ENCODE assay signal across 15 cellular contexts in the genomic region with DNA sequence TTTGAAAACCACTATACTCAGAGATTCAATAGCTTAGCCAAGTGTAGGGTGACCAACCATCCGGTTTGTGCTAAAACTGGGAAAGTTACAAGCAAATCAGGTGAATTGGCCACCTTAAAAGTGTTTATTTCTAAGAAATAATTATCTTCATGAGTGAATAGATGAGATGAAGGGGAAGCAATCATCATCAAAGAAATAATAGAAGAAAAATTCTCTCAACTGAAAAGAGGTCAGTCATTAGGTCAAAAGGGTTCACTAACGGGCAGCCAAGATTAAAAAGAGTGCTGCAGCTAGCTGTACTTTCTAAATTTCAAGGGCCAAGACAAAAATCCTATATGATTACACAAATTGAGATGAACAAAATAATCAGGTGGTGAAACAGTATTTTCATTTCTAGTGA. TPM values are rescaled to one million over a fixed set of nuclear protein-coding genes. Genes with fewer than 3 reads are reported as not detected.
A peak's percentile ranks its signal among the peaks of the same experiment; 100 is the strongest.
DNase-seq lines count a peak whose midpoint lies in the region; ATAC-seq and TF ChIP-seq lines count a peak whose summit lies in the region.
"Had no signal": no experiment of that assay in that cellular context is flagged by ENCODE, and none has a peak within 500 bp of the region (broad histone marks: within the 10 kb centered on the region; RNA-seq: fewer than 3 reads in every experiment).

No MANE protein-coding gene starts in this region.

- CTCF ChIA-PET in CD8-positive, alpha-beta T cell (lab: Charles Lee), result no interaction called here
- CTCF ChIA-PET in activated CD8-positive, alpha-beta T cell treated with anti-CD3 and anti-CD28 coated beads for 36 hours (lab: Charles Lee), result no interaction called here

- no peaks in the 10 kb centered on the region for H3K27me3 ChIP-seq in CD8-positive, alpha-beta T cell (ENCODE audit: insufficient read depth, low read length)

- POLR2A ChIA-PET in CD8-positive, alpha-beta T cell (lab: Charles Lee), result no interaction called here
- POLR2A ChIA-PET in activated CD8-positive, alpha-beta T cell treated with anti-CD3 and anti-CD28 coated beads for 36 hours (lab: Charles Lee), result no interaction called here
- POLR2A ChIA-PET in naive thymus-derived CD8-positive, alpha-beta T cell (lab: Charles Lee), result no interaction called here

- H3K4me3 Mint-ChIP-seq in CD8-positive, alpha-beta T cell, result peak overlapping the region; percentile 24
- H3K4me3 Mint-ChIP-seq in activated CD8-positive, alpha-beta T cell treated with anti-CD3 and anti-CD28 coated beads for 36 hours, result peak overlapping the region; percentile 8
- H3K4me3 Mint-ChIP-seq in naive thymus-derived CD8-positive, alpha-beta T cell, result peak overlapping the region in 6 of 10 donors; percentile 2 to 70 (median 46)

- H3K27me3 Mint-ChIP-seq in CD8-positive, alpha-beta T cell (ENCODE audit: low read depth), result peaks cover 4% of the 10 kb centered on the region
- H3K27me3 Mint-ChIP-seq in activated CD8-positive, alpha-beta T cell treated with anti-CD3 and anti-CD28 coated beads for 36 hours, result peaks cover 2% of the 10 kb centered on the region
- H3K27me3 Mint-ChIP-seq in naive thymus-derived CD8-positive, alpha-beta T cell, result peaks cover 0 to 5% (median 0%) of the 10 kb centered on the region in 5 donors

- no peaks in the 10 kb centered on the region for H3K9me3 Mint-ChIP-seq in CD8-positive, alpha-beta T cell
- H3K9me3 Mint-ChIP-seq in activated CD8-positive, alpha-beta T cell treated with anti-CD3 and anti-CD28 coated beads for 36 hours, result no peaks in the 10 kb centered on the region
- H3K9me3 Mint-ChIP-seq in naive thymus-derived CD8-positive, alpha-beta T cell, result no peaks in the 10 kb centered on the region

- no peak overlapping the region for H3K4me3 ChIP-seq in CD8-positive, alpha-beta T cell (ENCODE audit: low read depth, low read length)
- H3K4me3 ChIP-seq: lower lobe of right lung had no signal

- intact Hi-C loops in CD8-positive, alpha-beta T cell (cut with DNase I, micrococcal nuclease), result loop anchor here in 1 of 2 experiments (5.0 kb wide), 1 partner anchor 34 kb away; a partner anchor contains a TSS
- intact Hi-C loops in activated CD8-positive, alpha-beta T cell treated with anti-CD3 and anti-CD28 coated beads for 36 hours (cut with micrococcal nuclease), result no loop called here

- peak; percentile 2 for TF ChIP-seq CTCF in CD8-positive, alpha-beta T cell (IDR thresholded peaks at IDR 0.05)
- no peak for TF ChIP-seq CTCF in activated CD8-positive, alpha-beta T cell treated with anti-CD3 and anti-CD28 coated beads for 36 hours (IDR thresholded peaks at IDR 0.05)

- no peaks in the 10 kb centered on the region for H3K36me3 Mint-ChIP-seq in CD8-positive, alpha-beta T cell
- H3K36me3 Mint-ChIP-seq in activated CD8-positive, alpha-beta T cell treated with anti-CD3 and anti-CD28 coated beads for 36 hours (ENCODE audit: low read depth), result no peaks in the 10 kb centered on the region
- no peaks in the 10 kb centered on the region for H3K36me3 Mint-ChIP-seq in naive thymus-derived CD8-positive, alpha-beta T cell

- H3K4me1 Mint-ChIP-seq in CD8-positive, alpha-beta T cell (ENCODE audit: low read depth), result no peaks in the 10 kb centered on the region
- peaks cover 14% of the 10 kb centered on the region for H3K4me1 Mint-ChIP-seq in activated CD8-positive, alpha-beta T cell treated with anti-CD3 and anti-CD28 coated beads for 36 hours (ENCODE audit: low read depth)
- peaks cover 0 to 9% (median 0%) of the 10 kb centered on the region in 4 donors for H3K4me1 Mint-ChIP-seq in naive thymus-derived CD8-positive, alpha-beta T cell

- no peaks in the 10 kb centered on the region for H3K9me3 ChIP-seq in CD8-positive, alpha-beta T cell (ENCODE audit: low read length)
- H3K9me3 ChIP-seq in KOPT-K1 (ENCODE audit: insufficient read depth, low read length, poor library complexity, severe bottlenecking), result no peaks in the 10 kb centered on the region
- H3K9me3 ChIP-seq: lower lobe of right lung had no signal

- no peaks in the 10 kb centered on the region for H3K4me1 ChIP-seq in CD8-positive, alpha-beta T cell (ENCODE audit: insufficient read depth, low read length)

- H3K36me3 ChIP-seq in CD8-positive, alpha-beta T cell (ENCODE audit: insufficient read depth, low read length), result no peaks in the 10 kb centered on the region
- no peaks in the 10 kb centered on the region for H3K36me3 ChIP-seq in KOPT-K1 (ENCODE audit: insufficient read depth, low read length)
- H3K36me3 ChIP-seq: lower lobe of right lung had no signal

- no peak for ATAC-seq in CD8-positive, alpha-beta T cell
- no peak for ATAC-seq in activated CD8-positive, alpha-beta T cell treated with anti-CD3 and anti-CD28 coated beads for 36 hours
- no peak for ATAC-seq in naive thymus-derived CD8-positive, alpha-beta T cell
- no peak for ATAC-seq in HG03342 (IDR thresholded peaks at IDR 0.05; ENCODE audit: unreplicated experiment)

- H3K27ac ChIP-seq in CD8-positive, alpha-beta T cell (ENCODE audit: low read depth, low read length), result no peak overlapping the region
- peak overlapping the region; percentile 1 for H3K27ac ChIP-seq in KOPT-K1 (ENCODE audit: low read depth, low read length, poor library complexity, severe bottlenecking)
- H3K27ac ChIP-seq: C4-2B had no signal

- no peak for DNase-seq in CD8-positive, alpha-beta T cell
- no peak for DNase-seq in activated CD8-positive, alpha-beta T cell treated with anti-CD3 and anti-CD28 coated beads for 36 hours
- no peak for DNase-seq in naive thymus-derived CD8-positive, alpha-beta T cell
- DNase-seq in NCI-H82 treated with DMSO at 0.1 percent for 48 hours (lab: John Stamatoyannopoulos, UW; ENCODE audit: unreplicated experiment) (no peak), activated gamma-delta T cell treated with Interleukin-2 at 50 U/mL for 16 hours (no peak)
- DNase-seq: activated CD4-positive, CD25-positive, alpha-beta regulatory T cell treated with anti-CD3 and anti-CD28 coated beads, Interleukin-2, amount 50 U/mL, for 72 hours; activated T-cell treated with anti-CD3 and anti-CD28 coated beads, Interleukin-2, amount 50 U/mL, for 48 hours; aorta; GOT3; lower lobe of right lung; NCI-H526; stimulated activated CD4-positive, alpha-beta T cell treated with anti-CD3 and anti-CD28 coated beads, Interleukin-15, amount 100 ng/mL, for 24 hours had no signal

- no peak overlapping the region for H3K27ac Mint-ChIP-seq in CD8-positive, alpha-beta T cell
- no peak overlapping the region for H3K27ac Mint-ChIP-seq in activated CD8-positive, alpha-beta T cell treated with anti-CD3 and anti-CD28 coated beads for 36 hours
- peak overlapping the region in 3 of 10 donors; percentile 30 to 55 (median 34) for H3K27ac Mint-ChIP-seq in naive thymus-derived CD8-positive, alpha-beta T cell

RNA-seq across cellular contexts. Expression of a gene that starts 34.9 kb away (rescaled TPM):
- 10 to 100 TPM; 49.3 to 51.7 TPM for total RNA-seq in CD8-positive, alpha-beta T cell
- 10 to 100 TPM; 12.3 to 16.7 TPM for total RNA-seq in activated CD8-positive, alpha-beta T cell treated with anti-CD3 and anti-CD28 coated beads for 36 hours
- total RNA-seq in naive thymus-derived CD8-positive, alpha-beta T cell, result 10 to 100 TPM; 25.9 to 28.9 TPM
- polyA plus RNA-seq in naive thymus-derived CD8-positive, alpha-beta T cell, result 10 to 100 TPM in 1 of 3 donors, 1 to 10 TPM in 2; 6.3 to 11.8 (median 8.0) TPM
